ENCODE assay signal across 16 cellular contexts in the genomic region with DNA sequence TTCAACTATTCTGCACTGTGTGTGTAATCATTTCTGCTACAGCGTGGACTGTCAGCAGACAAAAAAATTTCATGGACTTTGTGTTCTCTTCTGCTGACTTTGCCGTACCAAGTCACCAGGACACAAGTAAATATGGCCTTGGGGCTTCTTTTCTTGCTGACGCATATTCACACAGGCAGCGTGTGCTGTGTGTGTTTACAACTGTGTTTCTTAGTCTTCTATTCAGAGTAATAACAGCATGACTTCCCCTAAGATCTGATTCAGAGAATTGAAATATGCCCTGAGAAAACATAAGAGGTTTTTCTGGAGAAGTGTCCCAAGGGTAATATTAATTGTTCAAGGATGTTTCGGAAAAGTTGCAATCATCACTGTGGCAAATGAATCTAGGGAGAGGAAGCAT. TPM values are rescaled to one million over a fixed set of nuclear protein-coding genes. Genes with fewer than 3 reads are reported as not detected.
DNase-seq lines count a peak whose midpoint lies in the region; ATAC-seq and TF ChIP-seq lines count a peak whose summit lies in the region.
"Had no signal": no experiment of that assay in that cellular context is flagged by ENCODE, and none has a peak within 500 bp of the region (broad histone marks: within the 10 kb centered on the region; RNA-seq: fewer than 3 reads in every experiment).

No MANE protein-coding gene starts in this region.

- peak overlapping the region; percentile 56 for H2AFZ ChIP-seq in neural progenitor cell (replicated peaks)
- H2AFZ ChIP-seq: GM23338, parathyroid adenoma had no signal

- H3K4me3 Mint-ChIP-seq in neural progenitor cell: no peak overlapping the region
- H3K4me3 Mint-ChIP-seq in activated CD8-positive, alpha-beta memory T cell treated with anti-CD3 and anti-CD28 coated beads, Interleukin-2, amount 10 ng/mL, durations not matched to agents 7 days and 5 days: no peak overlapping the region
- H3K4me3 Mint-ChIP-seq: GM23338 had no signal

- H3K4me1 ChIP-seq in A673 (ENCODE audit: insufficient read depth, low read length, poor library complexity, severe bottlenecking) (peaks cover 14% of the 10 kb centered on the region), neural progenitor cell (no peaks in the 10 kb centered on the region), mucosa of descending colon (ENCODE audit: low read depth) (no peaks in the 10 kb centered on the region)
- H3K4me1 ChIP-seq: parathyroid adenoma had no signal

- no peaks in the 10 kb centered on the region for H3K36me3 Mint-ChIP-seq in neural progenitor cell
- no peaks in the 10 kb centered on the region for H3K36me3 Mint-ChIP-seq in activated CD8-positive, alpha-beta memory T cell treated with anti-CD3 and anti-CD28 coated beads, Interleukin-2, amount 10 ng/mL, durations not matched to agents 7 days and 5 days

- H3K27ac Mint-ChIP-seq in neural progenitor cell: peak overlapping the region; percentile 42
- H3K27ac Mint-ChIP-seq in activated CD8-positive, alpha-beta memory T cell treated with anti-CD3 and anti-CD28 coated beads, Interleukin-2, amount 10 ng/mL, durations not matched to agents 7 days and 5 days: no peak overlapping the region
- H3K27ac Mint-ChIP-seq: GM23338 had no signal

- CTCF ChIA-PET in A673 (lab: Charles Lee): no interaction called here
- CTCF ChIA-PET in activated CD8-positive, alpha-beta memory T cell treated with anti-CD3 and anti-CD28 coated beads, Interleukin-2, amount 10 ng/mL, durations not matched to agents 7 days and 5 days (lab: Charles Lee): no interaction called here

- H3K9me3 ChIP-seq in A673 (ENCODE audit: low read depth, low read length, poor library complexity, severe bottlenecking): no peaks in the 10 kb centered on the region
- H3K9me3 ChIP-seq in neural progenitor cell (ENCODE audit: low read depth): no peaks in the 10 kb centered on the region
- no peaks in the 10 kb centered on the region for H3K9me3 ChIP-seq in mucosa of descending colon

- H3K4me1 Mint-ChIP-seq in neural progenitor cell: peaks cover 15% of the 10 kb centered on the region
- H3K4me1 Mint-ChIP-seq in activated CD8-positive, alpha-beta memory T cell treated with anti-CD3 and anti-CD28 coated beads, Interleukin-2, amount 10 ng/mL, durations not matched to agents 7 days and 5 days: no peaks in the 10 kb centered on the region

- H3K36me3 ChIP-seq in A673 (ENCODE audit: insufficient read depth, low read length, poor library complexity, severe bottlenecking) (no peaks in the 10 kb centered on the region), neural progenitor cell (no peaks in the 10 kb centered on the region), mucosa of descending colon (ENCODE audit: low read depth) (no peaks in the 10 kb centered on the region)

- no peaks in the 10 kb centered on the region for H4K20me1 ChIP-seq in neural progenitor cell (ENCODE audit: low read depth)

- no peaks in the 10 kb centered on the region for H3K27me3 Mint-ChIP-seq in neural progenitor cell (ENCODE audit: insufficient read depth, low read depth)
- H3K27me3 Mint-ChIP-seq in activated CD8-positive, alpha-beta memory T cell treated with anti-CD3 and anti-CD28 coated beads, Interleukin-2, amount 10 ng/mL, durations not matched to agents 7 days and 5 days: peaks cover 26% of the 10 kb centered on the region

- no peaks in the 10 kb centered on the region for H3K9me3 Mint-ChIP-seq in neural progenitor cell
- H3K9me3 Mint-ChIP-seq in activated CD8-positive, alpha-beta memory T cell treated with anti-CD3 and anti-CD28 coated beads, Interleukin-2, amount 10 ng/mL, durations not matched to agents 7 days and 5 days (ENCODE audit: low read depth): no peaks in the 10 kb centered on the region
- H3K9me3 Mint-ChIP-seq: GM23338 had no signal

- no peak overlapping the region for H3K4me2 ChIP-seq in neural progenitor cell
- H3K4me2 ChIP-seq: GM23338 had no signal

- TF ChIP-seq CTCF in A673 (conservative IDR thresholded peaks at IDR 0.05; ENCODE audit: low read depth, low read length) (no peak), LNCaP clone FGC (IDR thresholded peaks at IDR 0.05; ENCODE audit: control insufficient read depth, extremely low read depth, insufficient read depth) (no peak), neural progenitor cell (IDR thresholded peaks at IDR 0.05) (no peak), mucosa of descending colon (IDR thresholded peaks at IDR 0.05) (no peak)

- POLR2A ChIA-PET in A673 (lab: Charles Lee; ENCODE audit: low non-redundant PET): no interaction called here

- ATAC-seq in activated CD8-positive, alpha-beta memory T cell treated with anti-CD3 and anti-CD28 coated beads, Interleukin-2, amount 10 ng/mL, durations not matched to agents 7 days and 5 days: no peak
- ATAC-seq in mucosa of descending colon (no peak), GM18502 (IDR thresholded peaks at IDR 0.05; ENCODE audit: poor library complexity, unreplicated experiment) (no peak)
- ATAC-seq: activated CD4-positive, CD25-positive, alpha-beta regulatory T cell treated with anti-CD3 and anti-CD28 coated beads, Interleukin-2, amount 50 U/mL, for 24 hours; GM23338 had no signal

- H3K27me3 ChIP-seq in A673 (replicated peaks; ENCODE audit: insufficient read depth, low read depth, low read length, poor library complexity) (no peaks in the 10 kb centered on the region), neural progenitor cell (no peaks in the 10 kb centered on the region)

- no peaks in the 10 kb centered on the region for H3K79me2 ChIP-seq in neural progenitor cell (ENCODE audit: low read depth)
- H3K79me2 ChIP-seq: parathyroid adenoma had no signal

- DNase-seq in A673 (ENCODE audit: low spot score) (peak; percentile 60), LNCaP clone FGC (ENCODE audit: low read depth) (peak; percentile 56), epidermal melanocyte (ENCODE audit: insufficient read length, low spot score) (peak; percentile 41), neural progenitor cell (ENCODE audit: low spot score) (no peak), mucosa of descending colon (no peak), DMS 273 (lab: John Stamatoyannopoulos, UW; ENCODE audit: unreplicated experiment) (no peak)
- no peak for DNase-seq in activated CD8-positive, alpha-beta memory T cell treated with anti-CD3 and anti-CD28 coated beads, Interleukin-2, amount 10 ng/mL, durations not matched to agents 7 days and 5 days
- DNase-seq: activated T-cell treated with anti-CD3 and anti-CD28 coated beads, Interleukin-2, amount 50 U/mL, for 1 hour; hippocampal formation; mammary epithelial cell; NCI-H2081 treated with DMSO at 0.1 percent for 48 hours; stimulated activated CD4-positive, alpha-beta T cell treated with anti-CD3 and anti-CD28 coated beads, Interleukin-2, amount 100 ng/mL, for 24 hours had no signal

- no peak overlapping the region for H3K9ac ChIP-seq in neural progenitor cell
- H3K9ac ChIP-seq: parathyroid adenoma had no signal

- intact Hi-C loops in A673 (cut with micrococcal nuclease; ENCODE audit: unreplicated experiment): no loop called here
- intact Hi-C loops in mucosa of descending colon (cut with DNase I, micrococcal nuclease): no loop called here

- H3F3A ChIP-seq in neural progenitor cell (ENCODE audit: low read depth): no peaks in the 10 kb centered on the region

- H3K27ac ChIP-seq in A673 (ENCODE audit: low read depth, low read length, poor library complexity, severe bottlenecking) (no peak overlapping the region), neural progenitor cell (no peak overlapping the region)
- H3K27ac ChIP-seq: parathyroid adenoma had no signal

- H3K4me3 ChIP-seq in A673 (ENCODE audit: low read depth, low read length, poor library complexity, severe bottlenecking): no peak overlapping the region
- no peak overlapping the region for H3K4me3 ChIP-seq in LNCaP clone FGC (ENCODE audit: low read depth, low read length)
- H3K4me3 ChIP-seq in neural progenitor cell: no peak overlapping the region
- H3K4me3 ChIP-seq in mucosa of descending colon: no peak overlapping the region
- H3K4me3 ChIP-seq: GM23338 had no signal

- no TSS peak for BruUV-seq in A673 (replicated peaks; lab: Mats Ljungman, UMichigan)

RNA-seq across cellular contexts. Expression of a gene that starts 47.2 kb away (rescaled TPM):
- not detected in 2 replicates for total RNA-seq in A673 (2021)
- 0.22 TPM in 1 of 2 replicates, not detected in the other for total RNA-seq in neural progenitor cell (ENCODE audit: low replicate concordance)
- not detected for total RNA-seq in activated CD8-positive, alpha-beta memory T cell treated with anti-CD3 and anti-CD28 coated beads, Interleukin-2, amount 10 ng/mL, durations not matched to agents 7 days and 5 days
- 1 to 10 TPM in 1 of 3 donors, under 1 TPM in 1, not detected in 1; 0.65 to 1.9 TPM for total RNA-seq in mucosa of descending colon
- total RNA-seq: mammary epithelial cell had no signal

Comparison
In these comparisons a context has a peak if more than half of its experiments do, and no peak if none do; other contexts are left out.
1. DNase-seq: peak in A673 (single experiment), LNCaP clone FGC (single experiment) and epidermal melanocyte (single experiment); none in neural progenitor cell (single experiment), activated CD8-positive, alpha-beta memory T cell treated with anti-CD3 and anti-CD28 coated beads, Interleukin-2, amount 10 ng/mL, durations not matched to agents 7 days and 5 days (single experiment), mucosa of descending colon (0 of 3) and DMS 273 (single experiment).